24 cellular contexts compared by ENCODE assay signal in the genomic region with DNA sequence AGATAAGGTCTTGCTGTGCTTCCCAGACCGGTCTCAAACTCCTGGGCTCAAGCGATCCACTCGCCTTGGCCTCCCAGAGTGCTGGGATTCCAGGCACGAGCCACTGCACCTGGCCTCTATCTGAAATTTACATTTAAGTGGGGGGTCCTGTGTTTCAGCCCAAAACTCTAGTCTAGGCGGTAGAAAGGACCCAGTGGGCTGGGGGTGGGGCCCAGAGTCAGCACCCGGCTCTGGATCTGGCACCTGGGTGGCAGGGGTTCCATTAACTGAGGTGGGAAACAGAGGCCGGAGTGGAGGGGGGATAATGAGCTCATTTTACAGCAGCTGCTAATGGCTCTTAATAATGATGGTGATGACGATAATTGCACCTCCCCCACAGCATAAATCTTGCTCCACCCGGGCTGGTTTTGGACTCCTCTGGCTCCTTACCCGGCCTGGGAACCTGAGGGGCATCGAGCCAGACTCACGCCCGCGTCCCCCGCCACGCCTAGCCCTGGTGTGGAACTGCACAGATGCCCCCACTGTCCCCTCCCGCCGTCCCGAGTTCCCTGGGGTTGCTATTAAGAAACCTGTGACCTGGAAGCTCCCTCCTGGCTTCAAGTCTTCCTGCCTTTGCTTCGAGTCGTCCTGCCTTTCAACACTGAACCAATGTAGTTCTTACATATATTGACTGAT. TPM values are rescaled to one million over a fixed set of nuclear protein-coding genes. Genes with fewer than 3 reads are reported as not detected.
"Had no signal": no experiment of that assay in that cellular context is flagged by ENCODE, and none has a peak within 500 bp of the region (broad histone marks: within the 10 kb centered on the region; RNA-seq: fewer than 3 reads in every experiment).

No MANE protein-coding gene starts in this region.

- H3K4me3 ChIP-seq: K562, SJSA1, SK-N-MC had no signal

- FAIRE-seq: HTR-8/SVneo, K562, RCC 7860 had no signal

- H3K4me3 Mint-ChIP-seq: IgD-negative memory B cell had no signal

- H3K27ac ChIP-seq: KMS-11, SJSA1, SK-N-MC had no signal

- H3K27ac Mint-ChIP-seq: IgD-negative memory B cell had no signal

- H3K9ac ChIP-seq: KMS-11 had no signal

- H3K9me3 ChIP-seq: SJSA1 had no signal

- H3K9me3 Mint-ChIP-seq: IgD-negative memory B cell had no signal

- H3K27me3 ChIP-seq: SJSA1 had no signal

- DNase-seq: Kasumi-1, MM.1S, NCI-H1092 treated with DMSO at 0.1 percent for 48 hours, NCI-H1436, NCI-H187, NCI-H2029, NCI-H2081 treated with DMSO at 0.1 percent for 48 hours, NCI-H2171, NCI-H226, NCI-H446, NCI-H510A, NCI-H524 treated with DMSO at 0.1 percent for 48 hours, NCI-H69, NCI-H774, Right ventricle myocardium superior, RPMI8226, SIG-M5 had no signal

- ATAC-seq: K562 had no signal

- H3K36me3 ChIP-seq: SJSA1 had no signal

RNA-seq across cellular contexts. Expression of gene KLF2, which starts 17.8 kb away (rescaled TPM):
- polyA plus RNA-seq: K562 had no signal
